10 cellular contexts compared by ENCODE assay signal in genomic region chr10:132607491-132607890, GRCh38.
"Had no signal": no experiment of that assay in that cellular context is flagged by ENCODE, and none has a peak within 500 bp of the region (broad histone marks: within the 10 kb centered on the region; RNA-seq: fewer than 3 reads in every experiment).

No MANE protein-coding gene starts in this region.

- ATAC-seq: mucosa of descending colon; naive thymus-derived CD8-positive, alpha-beta T cell; stimulated activated naive CD8-positive, alpha-beta T cell treated with anti-CD3 and anti-CD28 coated beads, Interleukin-15, Interleukin-2, amounts not matched to agents 100 U/mL and 50 U/mL, for 24 hours had no signal

- H3K4me3 ChIP-seq: mucosa of descending colon, testis had no signal

- H3K27ac ChIP-seq: psoas muscle had no signal

- H3K27me3 ChIP-seq: testis had no signal

- DNase-seq: activated CD4-positive, alpha-beta T cell treated with anti-CD3 and anti-CD28 coated beads, Interleukin-2, amount 10 ng/mL, durations not matched to agents 24 days and 14 days; activated gamma-delta T cell; central memory CD4-positive, alpha-beta T cell; stimulated activated CD4-positive, alpha-beta T cell treated with anti-CD3 and anti-CD28 coated beads, Interleukin-4, amount 100 ng/mL, for 1 hour; stimulated activated CD8-positive, alpha-beta memory T cell treated with anti-CD3 and anti-CD28 coated beads, Interleukin-4, amount 100 ng/mL, for 48 hours; stimulated activated naive CD8-positive, alpha-beta T cell treated with anti-CD3 and anti-CD28 coated beads, Interleukin-15, Interleukin-2, amounts not matched to agents 100 U/mL and 50 U/mL, for 24 hours had no signal

- H3K9me3 ChIP-seq: mucosa of descending colon, psoas muscle, testis had no signal
